8 cellular contexts compared by ENCODE assay signal in genomic region chrX:16869393-16870094, GRCh38. TPM values are rescaled to one million over a fixed set of nuclear protein-coding genes. Genes with fewer than 3 reads are reported as not detected.
DNase-seq lines count a peak whose midpoint lies in the region; ATAC-seq and TF ChIP-seq lines count a peak whose summit lies in the region.

No MANE protein-coding gene starts in this region.

- H3K4me1 Mint-ChIP-seq in T-helper 17 cell, result peaks cover 17% of the 10 kb centered on the region

- H3K36me3 Mint-ChIP-seq in T-helper 17 cell (ENCODE audit: low read depth), result peaks cover 3% of the 10 kb centered on the region

- ATAC-seq in GM21576 (IDR thresholded peaks at IDR 0.05; ENCODE audit: unreplicated experiment) (peak; percentile 44), T-helper 17 cell (peak; percentile 33)

- H3K4me3 Mint-ChIP-seq in T-helper 17 cell, result peak overlapping the region; percentile 99

- peak overlapping the region; percentile 95 for H3K27ac Mint-ChIP-seq in T-helper 17 cell

- H3K27me3 ChIP-seq in layer of hippocampus (ENCODE audit: control insufficient read depth, insufficient read depth, low read length), result no peaks in the 10 kb centered on the region

- DNase-seq in GM03348 (ENCODE audit: low spot score), result peak; percentile 50
- no peak for DNase-seq in Jurkat, Clone E6-1 (ENCODE audit: low read depth, low spot score)
- peak; percentile 27 to 52 (median 44) for DNase-seq in T-helper 17 cell
- DNase-seq in cardiac fibroblast (ENCODE audit: low read depth in 2 of 2), result peak in 1 of 2 donors; percentile 30
- DNase-seq in stimulated activated CD8-positive, alpha-beta memory T cell treated with anti-CD3 and anti-CD28 coated beads, Interleukin-12 subunit alpha, Interleukin-12 subunit beta, amount 100 ng/mL, for 4 hours (ENCODE audit: low read depth), result peak; percentile 39
- DNase-seq in DMS153 (lab: John Stamatoyannopoulos, UW), result no peak

- H3K27me3 Mint-ChIP-seq in T-helper 17 cell, result no peaks in the 10 kb centered on the region

- no peaks in the 10 kb centered on the region for H3K9me3 ChIP-seq in T-helper 17 cell (ENCODE audit: control insufficient read depth, low read length, poor library complexity, severe bottlenecking)

- TF ChIP-seq CTCF in cardiac fibroblast (IDR thresholded peaks at IDR 0.05; ENCODE audit: low read depth, low read length), result no peak

- peak overlapping the region; percentile 62 for H3K27ac ChIP-seq in layer of hippocampus (ENCODE audit: low read depth, low read length)

- H3K4me3 ChIP-seq in Jurkat, Clone E6-1 (ENCODE audit: low read length), result peak overlapping the region; percentile 74
- H3K4me3 ChIP-seq in cardiac fibroblast (replicated peaks in 1 of 2; ENCODE audit: low read depth in 2 of 2, low read length in 2 of 2), result peak overlapping the region; percentile 72 to 76

RNA-seq across cellular contexts. Expression of gene RBBP7, which starts 0.6 kb away (rescaled TPM):
- polyA plus RNA-seq in Jurkat, Clone E6-1 (2012; ENCODE audit: insufficient read depth, insufficient read length), result 238 TPM
- total RNA-seq in T-helper 17 cell, result 100 to 1,000 TPM; 103 to 105 TPM

Comparison
In these comparisons a context has a peak if more than half of its experiments do, and no peak if none do; other contexts are left out.
1. DNase-seq: peak in GM03348 (single experiment), T-helper 17 cell (3 of 3) and stimulated activated CD8-positive, alpha-beta memory T cell treated with anti-CD3 and anti-CD28 coated beads, Interleukin-12 subunit alpha, Interleukin-12 subunit beta, amount 100 ng/mL, for 4 hours (single experiment); none in Jurkat, Clone E6-1 (single experiment) and DMS153 (single experiment).